ENCODE assay signal across 20 cellular contexts in genomic region chr1:167644551-167644950, GRCh38. TPM values are rescaled to one million over a fixed set of nuclear protein-coding genes. Genes with fewer than 3 reads are reported as not detected.
DNase-seq lines count a peak whose midpoint lies in the region; ATAC-seq and TF ChIP-seq lines count a peak whose summit lies in the region.
"Had no signal": no experiment of that assay in that cellular context is flagged by ENCODE, and none has a peak within 500 bp of the region (broad histone marks: within the 10 kb centered on the region; RNA-seq: fewer than 3 reads in every experiment).

No MANE protein-coding gene starts in this region.

- H3K4me3 Mint-ChIP-seq in naive B cell, result peak overlapping the region in 3 of 8 donors; percentile 7 to 78 (median 64)
- no peak overlapping the region for H3K4me3 Mint-ChIP-seq in HFFc6

- ATAC-seq in naive B cell (ENCODE audit: low read depth in 2 of 2), result no peak
- ATAC-seq in HG02840 (IDR thresholded peaks at IDR 0.05; ENCODE audit: low FRiP score, unreplicated experiment), result no peak

- H3K36me3 Mint-ChIP-seq in naive B cell (peaks cover 15 to 32% of the 10 kb centered on the region in 2 donors), HFFc6 (ENCODE audit: low read depth) (no peaks in the 10 kb centered on the region)

- H3K4me1 Mint-ChIP-seq in naive B cell (peaks cover 71 to 94% (median 90%) of the 10 kb centered on the region in 3 donors), HFFc6 (ENCODE audit: low read depth) (no peaks in the 10 kb centered on the region)

- no peaks in the 10 kb centered on the region for H3K27me3 Mint-ChIP-seq in naive B cell
- H3K27me3 Mint-ChIP-seq in HFFc6 (ENCODE audit: insufficient read depth), result peaks cover 43% of the 10 kb centered on the region

- TF ChIP-seq CTCF in C4-2B (conservative IDR thresholded peaks at IDR 0.05) (no peak), VCaP (conservative IDR thresholded peaks at IDR 0.05) (no peak), GM20000 (IDR thresholded peaks at IDR 0.05; ENCODE audit: extremely low read depth, missing control alignments) (no peak), HFFc6 (IDR thresholded peaks at IDR 0.05) (no peak)

- H3K27ac ChIP-seq in C4-2B (peak overlapping the region; percentile 19; the same call in 1 of the 2 replicates), VCaP (peak overlapping the region; percentile 25; the same call in 1 of the 2 replicates)
- H3K27ac ChIP-seq: brain microvascular endothelial cell, coronary artery, HL-60, thyroid gland had no signal

- peak; percentile 54 for DNase-seq in activated CD8-positive, alpha-beta memory T cell treated with anti-CD3 and anti-CD28 coated beads for 24 hours
- DNase-seq in activated CD8-positive, alpha-beta memory T cell treated with anti-CD3 and anti-CD28 coated beads, Interleukin-2, amount 50 U/mL, for 48 hours, result no peak
- DNase-seq in naive B cell (no peak), GM20000 (ENCODE audit: low spot score) (no peak), HFFc6 (no peak)
- DNase-seq: 8988T; brain microvascular endothelial cell; GOT3; NCI-H2081; NCI-H446; Right ventricle myocardium superior; small intestine; stimulated activated CD4-positive, alpha-beta T cell treated with anti-CD3 and anti-CD28 coated beads, Interleukin-2, amount 100 ng/mL, for 24 hours; stimulated activated naive CD4-positive, alpha-beta T cell; thyroid gland had no signal

- H3K9me3 Mint-ChIP-seq in naive B cell (no peaks in the 10 kb centered on the region), HFFc6 (no peaks in the 10 kb centered on the region)

- H3K27ac Mint-ChIP-seq in naive B cell (peak overlapping the region; percentile 1 to 90 (median 82)), HFFc6 (no peak overlapping the region)

RNA-seq across cellular contexts. Expression of gene RCSD1, which starts 14.5 kb away (rescaled TPM):
- polyA plus RNA-seq in naive B cell (ENCODE audit: low read depth in 6 of 6), result 100 to 1,000 TPM; 273 to 418 (median 333) TPM
- total RNA-seq in HFFc6 (2021; fragmentation: NEBNext Ultra II Directional; extraction: Animal tissue kit (Norgen Biotek cat#: 25700)), result not detected
